Comparison of ENCODE assay signal across 1 cellular context in genomic region chr2:72851333-72851732, GRCh38.
TF ChIP-seq lines count a peak whose summit lies in the region.

No MANE protein-coding gene starts in this region.

TF ChIP-seq in WTC11, 78 proteins besides CTCF, POLR2A, EP300 and RAD21 (continued from another document):
- no peak for TF ChIP-seq USF2 (CRISPR knock-in tag; IDR thresholded peaks at IDR 0.05)
- TF ChIP-seq ATF1 (CRISPR knock-in tag; IDR thresholded peaks at IDR 0.05): no peak
- no peak for TF ChIP-seq OVOL2 (CRISPR knock-in tag; IDR thresholded peaks at IDR 0.05; ENCODE audit: borderline replicate concordance)
- TF ChIP-seq, protein P1, sequence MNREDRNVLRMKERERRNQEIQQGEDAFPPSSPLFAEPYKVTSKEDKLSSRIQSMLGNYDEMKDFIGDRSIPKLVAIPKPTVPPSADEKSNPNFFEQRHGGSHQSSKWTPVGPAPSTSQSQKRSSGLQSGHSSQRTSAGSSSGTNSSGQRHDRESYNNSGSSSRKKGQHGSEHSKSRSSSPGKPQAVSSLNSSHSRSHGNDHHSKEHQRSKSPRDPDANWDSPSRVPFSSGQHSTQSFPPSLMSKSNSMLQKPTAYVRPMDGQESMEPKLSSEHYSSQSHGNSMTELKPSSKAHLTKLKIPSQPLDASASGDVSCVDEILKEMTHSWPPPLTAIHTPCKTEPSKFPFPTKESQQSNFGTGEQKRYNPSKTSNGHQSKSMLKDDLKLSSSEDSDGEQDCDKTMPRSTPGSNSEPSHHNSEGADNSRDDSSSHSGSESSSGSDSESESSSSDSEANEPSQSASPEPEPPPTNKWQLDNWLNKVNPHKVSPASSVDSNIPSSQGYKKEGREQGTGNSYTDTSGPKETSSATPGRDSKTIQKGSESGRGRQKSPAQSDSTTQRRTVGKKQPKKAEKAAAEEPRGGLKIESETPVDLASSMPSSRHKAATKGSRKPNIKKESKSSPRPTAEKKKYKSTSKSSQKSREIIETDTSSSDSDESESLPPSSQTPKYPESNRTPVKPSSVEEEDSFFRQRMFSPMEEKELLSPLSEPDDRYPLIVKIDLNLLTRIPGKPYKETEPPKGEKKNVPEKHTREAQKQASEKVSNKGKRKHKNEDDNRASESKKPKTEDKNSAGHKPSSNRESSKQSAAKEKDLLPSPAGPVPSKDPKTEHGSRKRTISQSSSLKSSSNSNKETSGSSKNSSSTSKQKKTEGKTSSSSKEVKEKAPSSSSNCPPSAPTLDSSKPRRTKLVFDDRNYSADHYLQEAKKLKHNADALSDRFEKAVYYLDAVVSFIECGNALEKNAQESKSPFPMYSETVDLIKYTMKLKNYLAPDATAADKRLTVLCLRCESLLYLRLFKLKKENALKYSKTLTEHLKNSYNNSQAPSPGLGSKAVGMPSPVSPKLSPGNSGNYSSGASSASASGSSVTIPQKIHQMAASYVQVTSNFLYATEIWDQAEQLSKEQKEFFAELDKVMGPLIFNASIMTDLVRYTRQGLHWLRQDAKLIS (CRISPR knock-in tag; IDR thresholded peaks at IDR 0.05; ENCODE audit: borderline replicate concordance): no peak
- no peak for TF ChIP-seq JAZF1 (CRISPR knock-in tag; IDR thresholded peaks at IDR 0.05)
- no peak for TF ChIP-seq CBFB (CRISPR knock-in tag; IDR thresholded peaks at IDR 0.05; ENCODE audit: low read depth)
- no peak for TF ChIP-seq ESRRA (CRISPR knock-in tag; IDR thresholded peaks at IDR 0.05; ENCODE audit: borderline replicate concordance)
- TF ChIP-seq, protein P2, sequence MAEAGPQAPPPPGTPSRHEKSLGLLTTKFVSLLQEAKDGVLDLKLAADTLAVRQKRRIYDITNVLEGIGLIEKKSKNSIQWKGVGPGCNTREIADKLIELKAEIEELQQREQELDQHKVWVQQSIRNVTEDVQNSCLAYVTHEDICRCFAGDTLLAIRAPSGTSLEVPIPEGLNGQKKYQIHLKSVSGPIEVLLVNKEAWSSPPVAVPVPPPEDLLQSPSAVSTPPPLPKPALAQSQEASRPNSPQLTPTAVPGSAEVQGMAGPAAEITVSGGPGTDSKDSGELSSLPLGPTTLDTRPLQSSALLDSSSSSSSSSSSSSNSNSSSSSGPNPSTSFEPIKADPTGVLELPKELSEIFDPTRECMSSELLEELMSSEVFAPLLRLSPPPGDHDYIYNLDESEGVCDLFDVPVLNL (CRISPR knock-in tag; IDR thresholded peaks at IDR 0.05; ENCODE audit: borderline replicate concordance, low read depth): no peak
- no peak for TF ChIP-seq IRF2 (CRISPR knock-in tag; IDR thresholded peaks at IDR 0.05; ENCODE audit: borderline replicate concordance, low read depth)
- TF ChIP-seq STAT6 (CRISPR knock-in tag; conservative IDR thresholded peaks at IDR 0.05; ENCODE audit: low read depth): no peak
- no peak for TF ChIP-seq GTF2I (CRISPR knock-in tag; conservative IDR thresholded peaks at IDR 0.05)
